ENCODE assay signal across 8 cellular contexts in the genomic region with DNA sequence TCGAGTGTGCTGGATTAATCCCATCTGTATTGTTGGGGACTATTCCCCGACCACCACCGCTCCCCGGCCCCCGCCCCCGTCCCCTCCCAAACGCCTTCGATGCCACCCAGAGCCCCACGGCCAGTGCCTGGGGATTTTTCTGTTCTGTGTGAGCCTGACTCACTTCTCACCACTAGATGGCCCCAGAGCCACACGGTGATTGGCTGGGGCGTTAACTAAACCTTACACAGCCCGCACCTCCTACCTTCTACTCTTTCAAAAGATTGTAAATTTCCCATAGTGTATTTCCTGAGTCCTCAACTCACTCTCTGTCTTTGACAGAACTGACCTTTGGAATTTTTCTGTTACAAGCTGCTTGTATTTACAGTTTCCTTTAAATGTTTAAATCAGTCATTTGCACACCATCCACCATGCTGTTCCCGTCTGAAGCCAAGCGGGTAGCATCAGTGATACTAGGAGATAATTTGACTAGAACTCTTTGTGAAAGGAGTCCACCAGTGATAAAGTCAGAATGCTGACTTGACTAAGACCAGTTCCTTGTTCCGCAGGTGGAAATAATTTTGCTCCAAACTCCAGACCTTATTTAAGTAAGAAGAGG.
A peak's percentile ranks its signal among the peaks of the same experiment; 100 is the strongest.
DNase-seq lines count a peak whose midpoint lies in the region; ATAC-seq and TF ChIP-seq lines count a peak whose summit lies in the region.

No MANE protein-coding gene starts in this region.

- H3K4me3 ChIP-seq in DND-41 (ENCODE audit: low read depth in 1 of 2, low read length in 2 of 2) (no peak overlapping the region), esophagus squamous epithelium (peak overlapping the region in 1 of 4 donors; percentile 24)
- no peak overlapping the region for H3K4me3 ChIP-seq in Jurkat, Clone E6-1 (ENCODE audit: low read length)

- H3K4me3 Mint-ChIP-seq in nephron: peak overlapping the region; percentile 6 to 43 (median 34)

- H3K27me3 Mint-ChIP-seq in nephron (ENCODE audit: low read depth): peaks cover 6% of the 10 kb centered on the region

- H3K9me3 Mint-ChIP-seq in nephron: peaks cover 12% of the 10 kb centered on the region

- H3K36me3 ChIP-seq in DND-41 (ENCODE audit: insufficient read depth, low read length): no peaks in the 10 kb centered on the region
- H3K36me3 ChIP-seq in esophagus squamous epithelium: peaks cover 0 to 8% (median 0%) of the 10 kb centered on the region in 3 donors

- peak; percentile 88 for TF ChIP-seq CTCF in DND-41 (IDR thresholded peaks at IDR 0.05; ENCODE audit: borderline replicate concordance, extremely low read depth, low read length, poor library complexity, severe bottlenecking)
- peak; percentile 72 to 90 (median 85) for TF ChIP-seq CTCF in esophagus squamous epithelium (IDR thresholded peaks at IDR 0.05)
- peak; percentile 83 to 87 (median 87) for TF ChIP-seq CTCF in nephron (IDR thresholded peaks at IDR 0.05; ENCODE audit: unreplicated experiment in 3 of 3)

- no peaks in the 10 kb centered on the region for H3K79me2 ChIP-seq in DND-41 (ENCODE audit: insufficient read depth, low read length)

- intact Hi-C loops in esophagus squamous epithelium (cut with DNase I): loop anchor here (2.0 kb wide), 1 partner anchor 76 kb away; no protein-coding TSS in a partner anchor

- 17 to 18% methylated on average over 15 of the region's 15 CpGs for WGBS in esophagus squamous epithelium, 2 donors

- DNase-seq in DND-41: peak; percentile 80
- DNase-seq in Jurkat, Clone E6-1 (ENCODE audit: low read depth, low spot score): peak; percentile 54
- peak; percentile 77 for DNase-seq in OCI-M1 (lab: John Stamatoyannopoulos, UW)
- DNase-seq in activated T-cell treated with anti-CD3 and anti-CD28 coated beads for 4 hours: peak; percentile 77
- DNase-seq in esophagus squamous epithelium (lab: John Stamatoyannopoulos, UW): no peak
- peak; percentile 59 for DNase-seq in stimulated activated naive CD4-positive, alpha-beta T cell treated with Interleukin-2 at 50 U/mL for 16 hours (lab: John Stamatoyannopoulos, UW)

- no peak for TF ChIP-seq POLR2A in esophagus squamous epithelium (IDR thresholded peaks at IDR 0.05)

- ATAC-seq in DND-41 (ENCODE audit: insufficient read depth, low read depth): peak; percentile 100
- no peak for ATAC-seq in HG02938 (IDR thresholded peaks at IDR 0.05; ENCODE audit: unreplicated experiment)

- H3K27me3 ChIP-seq in DND-41 (ENCODE audit: insufficient read depth, low read length, poor library complexity): no peaks in the 10 kb centered on the region
- H3K27me3 ChIP-seq in esophagus squamous epithelium: no peaks in the 10 kb centered on the region

- no peak overlapping the region for H2AFZ ChIP-seq in DND-41 (ENCODE audit: low read depth, low read length)

- H3K9ac ChIP-seq in DND-41 (ENCODE audit: low read depth, low read length): no peak overlapping the region

- H3K4me1 ChIP-seq in DND-41 (ENCODE audit: insufficient read depth, low read length): peaks cover 4% of the 10 kb centered on the region; the same call in 1 of the 2 replicates
- H3K4me1 ChIP-seq in esophagus squamous epithelium: peaks cover 0 to 22% (median 6%) of the 10 kb centered on the region in 3 donors

- H3K27ac Mint-ChIP-seq in nephron: peak overlapping the region in 2 of 3 experiments; percentile 16 to 28

- no peaks in the 10 kb centered on the region for H3K9me3 ChIP-seq in DND-41 (ENCODE audit: insufficient read depth, low read length, severe bottlenecking)
- no peaks in the 10 kb centered on the region for H3K9me3 ChIP-seq in esophagus squamous epithelium

- H3K36me3 Mint-ChIP-seq in nephron (ENCODE audit: low read depth): no peaks in the 10 kb centered on the region

- no peaks in the 10 kb centered on the region for H4K20me1 ChIP-seq in DND-41 (ENCODE audit: insufficient read depth, low read length)

- H3K4me2 ChIP-seq in DND-41 (ENCODE audit: insufficient read depth, low read length): no peak overlapping the region

- peaks cover 9% of the 10 kb centered on the region for H3K4me1 Mint-ChIP-seq in nephron

- H3K27ac ChIP-seq in DND-41 (ENCODE audit: low read length) (no peak overlapping the region), esophagus squamous epithelium (peak overlapping the region in 2 of 4 donors; percentile 29 to 36)
